ENCODE assay signal across 1 cellular context in genomic region chr15:50354838-50355611, GRCh38.
A peak's percentile ranks its signal among the peaks of the same experiment; 100 is the strongest.
TF ChIP-seq lines count a peak whose summit lies in the region.

GABPB1 (minus strand) TSS chr15:50355198; CDS start chr15:50309798, 45,400 bp downstream.

TF ChIP-seq in K562, 482 proteins besides CTCF, POLR2A, EP300 and RAD21 (continued from another document and continues in another):
- TF ChIP-seq ZBTB40 (IDR thresholded peaks at IDR 0.05): peak; percentile 88
- TF ChIP-seq ZBTB40 (CRISPR knock-in tag; IDR thresholded peaks at IDR 0.05): no peak
- no peak for TF ChIP-seq TCF7 (IDR thresholded peaks at IDR 0.05; ENCODE audit: borderline replicate concordance)
- no peak for TF ChIP-seq TFAM (CRISPR knock-in tag; conservative IDR thresholded peaks at IDR 0.05)
- no peak for TF ChIP-seq FOXP1 (CRISPR knock-in tag; IDR thresholded peaks at IDR 0.05)
- no peak for TF ChIP-seq DACH1 (IDR thresholded peaks at IDR 0.05; ENCODE audit: partially characterized antibody)
- TF ChIP-seq HMG20B (CRISPR knock-in tag; IDR thresholded peaks at IDR 0.05): peak; percentile 54
- no peak for TF ChIP-seq MEF2A (IDR thresholded peaks at IDR 0.05; ENCODE audit: control insufficient read depth, low read depth, low read length)
- TF ChIP-seq ZNF511 (CRISPR knock-in tag; IDR thresholded peaks at IDR 0.05): no peak; the same call in 1 of the 2 replicates
- TF ChIP-seq PREB (CRISPR knock-in tag; IDR thresholded peaks at IDR 0.05): no peak
- peak; percentile 99 for TF ChIP-seq PCBP1 (IDR thresholded peaks at IDR 0.05; ENCODE audit: low read depth, low read length, poor library complexity, severe bottlenecking)
- peak; percentile 23; the same call in 1 of the 2 replicates for TF ChIP-seq USF1 (CRISPR knock-in tag; IDR thresholded peaks at IDR 0.05)
- no peak for TF ChIP-seq RFX5 (IDR thresholded peaks at IDR 0.05; ENCODE audit: low read depth, low read length)
- no peak for TF ChIP-seq SNAPC5 (CRISPR knock-in tag; IDR thresholded peaks at IDR 0.05)
- 0 out of 2 replicates have a peak, but pooled peaks have one; percentile 16 for TF ChIP-seq RUNX1 (IDR thresholded peaks at IDR 0.05; ENCODE audit: low read depth)
- no peak for TF ChIP-seq ZNF165 (CRISPR knock-in tag; IDR thresholded peaks at IDR 0.05; ENCODE audit: borderline replicate concordance)
- no peak for TF ChIP-seq ZNF274 (IDR thresholded peaks at IDR 0.05; ENCODE audit: borderline replicate concordance, low read depth, low read length)
- TF ChIP-seq MTA1 (IDR thresholded peaks at IDR 0.05; ENCODE audit: borderline replicate concordance): 0 out of 2 replicates have a peak, but pooled peaks have one; percentile 32
- peak in 1 of 2 experiments; percentile 14; a peak in 1 of 4 replicates for TF ChIP-seq KDM1A (IDR thresholded peaks at IDR 0.05)
- TF ChIP-seq LEF1 (IDR thresholded peaks at IDR 0.05): peak; percentile 74
- TF ChIP-seq ZNF324 (CRISPR knock-in tag; IDR thresholded peaks at IDR 0.05): peak; percentile 10; the same call in 1 of the 2 replicates
- peak; percentile 80 for TF ChIP-seq ZNF175 (CRISPR knock-in tag; IDR thresholded peaks at IDR 0.05; ENCODE audit: low read depth)
- no peak for TF ChIP-seq CSDE1 (IDR thresholded peaks at IDR 0.05)
- peak; percentile 90 for TF ChIP-seq POLR2H (tag; IDR thresholded peaks at IDR 0.05; ENCODE audit: low read depth)
- TF ChIP-seq FOXO4 (CRISPR knock-in tag; IDR thresholded peaks at IDR 0.05): no peak
- no peak for TF ChIP-seq ZNF512 (tag; IDR thresholded peaks at IDR 0.05)
- peak; percentile 87 for TF ChIP-seq RBM22 (IDR thresholded peaks at IDR 0.05; ENCODE audit: low read depth, low read length, poor library complexity, severe bottlenecking)
- TF ChIP-seq BHLHE40 (IDR thresholded peaks at IDR 0.05; ENCODE audit: low read length): peak; percentile 55
- 0 out of 2 replicates have a peak, but pooled peaks have one; percentile 58 for TF ChIP-seq ZFP91 (CRISPR knock-in tag; IDR thresholded peaks at IDR 0.05)
- peak; percentile 52 for TF ChIP-seq SOX6 (IDR thresholded peaks at IDR 0.05)
- no peak for TF ChIP-seq STAT5B (CRISPR knock-in tag; IDR thresholded peaks at IDR 0.05)
- no peak for TF ChIP-seq RNF219 (CRISPR knock-in tag; IDR thresholded peaks at IDR 0.05)
- no peak for TF ChIP-seq IRF2 (CRISPR knock-in tag; IDR thresholded peaks at IDR 0.05)
- TF ChIP-seq ZNF668 (CRISPR knock-in tag; IDR thresholded peaks at IDR 0.05): no peak
- TF ChIP-seq ZNF24 (IDR thresholded peaks at IDR 0.05): no peak; the same call in 1 of the 2 replicates
- no peak for TF ChIP-seq SP2 (IDR thresholded peaks at IDR 0.05; ENCODE audit: extremely low read depth, low read depth, low read length, poor library complexity, severe bottlenecking)
- TF ChIP-seq ZZZ3 (IDR thresholded peaks at IDR 0.05): peak; percentile 89
- TF ChIP-seq NCOR1 (IDR thresholded peaks at IDR 0.05): no peak; the same call in none of the 2 replicates
- no peak for TF ChIP-seq PTRF (tag; IDR thresholded peaks at IDR 0.05)
- no peak for TF ChIP-seq ZNF217 (CRISPR knock-in tag; IDR thresholded peaks at IDR 0.05)
- no peak for TF ChIP-seq SIRT6 (IDR thresholded peaks at IDR 0.05; ENCODE audit: low read depth, low read length)
- TF ChIP-seq MXD1 (CRISPR knock-in tag; IDR thresholded peaks at IDR 0.05; ENCODE audit: borderline replicate concordance, poor library complexity, severe bottlenecking): peak; percentile 94
- TF ChIP-seq ATF1 (CRISPR knock-in tag; IDR thresholded peaks at IDR 0.05): no peak
- peak; percentile 91 for TF ChIP-seq ATF1 (tag; IDR thresholded peaks at IDR 0.05)
- no peak for TF ChIP-seq HOMEZ (CRISPR knock-in tag; IDR thresholded peaks at IDR 0.05)
